ENCODE assay signal across 17 cellular contexts in the genomic region with DNA sequence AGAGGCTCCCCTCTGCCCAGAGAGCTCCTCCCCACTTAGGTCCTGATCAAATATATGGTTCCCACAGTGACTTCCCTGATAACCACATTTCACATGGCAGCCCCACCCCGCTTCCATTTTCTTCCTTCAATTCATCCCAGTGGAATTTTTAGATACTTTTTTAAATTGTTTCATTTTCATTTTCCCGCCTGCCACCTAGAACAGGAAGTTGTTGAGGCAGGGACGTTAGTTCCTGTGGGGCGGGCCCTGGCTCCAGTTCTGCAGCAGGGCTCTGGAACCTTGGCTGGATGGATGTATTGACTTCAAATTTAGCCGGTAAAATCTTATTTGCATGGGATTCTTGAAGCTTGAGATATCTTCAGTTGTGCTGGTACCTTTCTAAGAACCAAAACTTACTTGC.
DNase-seq lines count a peak whose midpoint lies in the region; ATAC-seq, FAIRE-seq and TF ChIP-seq lines count a peak whose summit lies in the region.
"Had no signal": no experiment of that assay in that cellular context is flagged by ENCODE, and none has a peak within 500 bp of the region (broad histone marks: within the 10 kb centered on the region; RNA-seq: fewer than 3 reads in every experiment).

No MANE protein-coding gene starts in this region.

- peaks cover 4% of the 10 kb centered on the region for H3K36me3 Mint-ChIP-seq in activated CD8-positive, alpha-beta T cell treated with anti-CD3 and anti-CD28 coated beads, Interleukin-2, amount 10 ng/mL, durations not matched to agents 7 days and 5 days (ENCODE audit: low read depth)
- no peaks in the 10 kb centered on the region for H3K36me3 Mint-ChIP-seq in activated CD8-positive, alpha-beta T cell treated with anti-CD3 and anti-CD28 coated beads for 36 hours (ENCODE audit: low read depth)
- H3K36me3 Mint-ChIP-seq: CD14-positive monocyte had no signal

- ATAC-seq in activated CD8-positive, alpha-beta T cell treated with anti-CD3 and anti-CD28 coated beads, Interleukin-2, amount 10 ng/mL, durations not matched to agents 7 days and 5 days: no peak
- no peak for ATAC-seq in activated CD8-positive, alpha-beta T cell treated with anti-CD3 and anti-CD28 coated beads for 36 hours
- ATAC-seq in K562 (no peak), GM18520 (IDR thresholded peaks at IDR 0.05; ENCODE audit: unreplicated experiment) (no peak), HG02759 (IDR thresholded peaks at IDR 0.05; ENCODE audit: unreplicated experiment) (no peak)

- H3F3A ChIP-seq in MM.1S (ENCODE audit: insufficient read depth, low read length): no peaks in the 10 kb centered on the region

- POLR2A ChIA-PET in activated CD8-positive, alpha-beta T cell treated with anti-CD3 and anti-CD28 coated beads, Interleukin-2, amount 10 ng/mL, durations not matched to agents 7 days and 5 days (lab: Charles Lee): no interaction called here
- POLR2A ChIA-PET in activated CD8-positive, alpha-beta T cell treated with anti-CD3 and anti-CD28 coated beads for 36 hours (lab: Charles Lee): no interaction called here
- POLR2A ChIA-PET in K562 (lab: Yijun Ruan, JAX): interaction anchor here (0.6 kb wide), 1 partner anchor 120 kb away, joined by 3 read pairs; no protein-coding TSS in a partner anchor

- no peaks in the 10 kb centered on the region for H3K9me1 ChIP-seq in K562 (ENCODE audit: control insufficient read depth, insufficient read depth, low read length)

- H3K4me1 ChIP-seq in MM.1S (ENCODE audit: low read length) (no peaks in the 10 kb centered on the region), K562 (replicated peaks in 1 of 2; ENCODE audit: control insufficient read depth in 2 of 2, insufficient read depth in 2 of 2, low read length in 2 of 2) (no peaks in the 10 kb centered on the region), SJCRH30 (no peaks in the 10 kb centered on the region)
- H3K4me1 ChIP-seq: Caco-2 had no signal

- no peak for FAIRE-seq in K562 (lab: Jason Lieb, UNC)
- FAIRE-seq: G401.6 had no signal

- H3K9ac ChIP-seq in MM.1S (ENCODE audit: low read length) (no peak overlapping the region), K562 (ENCODE audit: insufficient read depth in 1 of 2, low read depth in 2 of 2, low read length in 2 of 2) (no peak overlapping the region)

- H3K27me3 ChIP-seq in MM.1S (replicated peaks; ENCODE audit: insufficient read depth, low read length) (no peaks in the 10 kb centered on the region), K562 (ENCODE audit: control insufficient read depth in 2 of 2, insufficient read depth in 2 of 2, low read length in 2 of 2) (peaks cover 2 to 3% of the 10 kb centered on the region in 2 experiments; a peak in 4 of 5 replicates), SJCRH30 (no peaks in the 10 kb centered on the region; the same call in 1 of the 2 replicates)

- CTCF ChIA-PET in activated CD8-positive, alpha-beta T cell treated with anti-CD3 and anti-CD28 coated beads, Interleukin-2, amount 10 ng/mL, durations not matched to agents 7 days and 5 days (lab: Charles Lee): no interaction called here
- CTCF ChIA-PET in activated CD8-positive, alpha-beta T cell treated with anti-CD3 and anti-CD28 coated beads for 36 hours (lab: Charles Lee): no interaction called here
- CTCF ChIA-PET in K562 (lab: Yijun Ruan, JAX; ENCODE audit: low intra/inter-chr PET ratio): no interaction called here

- no peaks in the 10 kb centered on the region for H3K9me2 ChIP-seq in MM.1S (replicated peaks; ENCODE audit: insufficient read depth, low read length)

- BruUV-seq in K562 (replicated peaks; lab: Mats Ljungman, UMichigan): no TSS peak

- no peak for TF ChIP-seq CTCF in activated CD8-positive, alpha-beta T cell treated with anti-CD3 and anti-CD28 coated beads for 36 hours (IDR thresholded peaks at IDR 0.05)
- TF ChIP-seq CTCF in MM.1S (IDR thresholded peaks at IDR 0.05; ENCODE audit: low read length): no peak
- TF ChIP-seq CTCF in K562 (IDR thresholded peaks at IDR 0.05 in 2 of 3, conservative IDR thresholded peaks at IDR 0.05 in 1 of 3; ENCODE audit: insufficient read depth in 2 of 3, low read depth in 1 of 3, low read length in 3 of 3): no peak

- H3K9me3 Mint-ChIP-seq in activated CD8-positive, alpha-beta T cell treated with anti-CD3 and anti-CD28 coated beads, Interleukin-2, amount 10 ng/mL, durations not matched to agents 7 days and 5 days (ENCODE audit: insufficient read depth): peaks cover 8% of the 10 kb centered on the region
- peaks cover 5% of the 10 kb centered on the region for H3K9me3 Mint-ChIP-seq in activated CD8-positive, alpha-beta T cell treated with anti-CD3 and anti-CD28 coated beads for 36 hours

- no peak for TF ChIP-seq RAD21 in K562 (CRISPR knock-in tag; conservative IDR thresholded peaks at IDR 0.05 in 1 of 2, IDR thresholded peaks at IDR 0.05 in 1 of 2)

- no peak overlapping the region for H3K4me3 Mint-ChIP-seq in activated CD8-positive, alpha-beta T cell treated with anti-CD3 and anti-CD28 coated beads, Interleukin-2, amount 10 ng/mL, durations not matched to agents 7 days and 5 days
- no peak overlapping the region for H3K4me3 Mint-ChIP-seq in activated CD8-positive, alpha-beta T cell treated with anti-CD3 and anti-CD28 coated beads for 36 hours
- H3K4me3 Mint-ChIP-seq: CD14-positive monocyte, HFFc6 had no signal

- TF ChIP-seq POLR2A in K562 (conservative IDR thresholded peaks at IDR 0.05): no peak

- no peaks in the 10 kb centered on the region for H4K20me1 ChIP-seq in MM.1S (ENCODE audit: insufficient read depth, low read length)
- no peaks in the 10 kb centered on the region for H4K20me1 ChIP-seq in K562 (replicated peaks; ENCODE audit: control insufficient read depth, insufficient read depth, low read length)

- H3K4me1 Mint-ChIP-seq in activated CD8-positive, alpha-beta T cell treated with anti-CD3 and anti-CD28 coated beads, Interleukin-2, amount 10 ng/mL, durations not matched to agents 7 days and 5 days (ENCODE audit: low read depth): peaks cover 10% of the 10 kb centered on the region
- H3K4me1 Mint-ChIP-seq in activated CD8-positive, alpha-beta T cell treated with anti-CD3 and anti-CD28 coated beads for 36 hours (ENCODE audit: low read depth): peaks cover 3% of the 10 kb centered on the region
- H3K4me1 Mint-ChIP-seq: CD14-positive monocyte had no signal

- peak overlapping the region; percentile 57 for H3K27ac Mint-ChIP-seq in activated CD8-positive, alpha-beta T cell treated with anti-CD3 and anti-CD28 coated beads, Interleukin-2, amount 10 ng/mL, durations not matched to agents 7 days and 5 days
- no peak overlapping the region for H3K27ac Mint-ChIP-seq in activated CD8-positive, alpha-beta T cell treated with anti-CD3 and anti-CD28 coated beads for 36 hours
- H3K27ac Mint-ChIP-seq: HFFc6 had no signal

- H3K9me3 ChIP-seq in MM.1S (replicated peaks; ENCODE audit: insufficient read depth, low read length): no peaks in the 10 kb centered on the region
- no peaks in the 10 kb centered on the region for H3K9me3 ChIP-seq in K562 (replicated peaks; ENCODE audit: control insufficient read depth, insufficient read depth, low read depth, low read length)
- H3K9me3 ChIP-seq in SJCRH30 (replicated peaks): no peaks in the 10 kb centered on the region
- H3K9me3 ChIP-seq: Caco-2 had no signal

- intact Hi-C loops in activated CD8-positive, alpha-beta T cell treated with anti-CD3 and anti-CD28 coated beads for 36 hours (cut with micrococcal nuclease): no loop called here
- intact Hi-C loops in K562 (cut with micrococcal nuclease): no loop called here

- no peak for TF ChIP-seq EP300 in K562 (IDR thresholded peaks at IDR 0.05; ENCODE audit: low read length)

- H3K79me2 ChIP-seq in MM.1S (ENCODE audit: low read length) (no peaks in the 10 kb centered on the region), K562 (ENCODE audit: control insufficient read depth, insufficient read depth, low read length) (no peaks in the 10 kb centered on the region)

- H3K4me2 ChIP-seq in MM.1S (ENCODE audit: low read depth, low read length) (peak overlapping the region; percentile 38; the same call in 1 of the 2 replicates), K562 (ENCODE audit: insufficient read depth, low read length) (no peak overlapping the region)

- H3K36me3 ChIP-seq in MM.1S (replicated peaks; ENCODE audit: insufficient read depth, low read length) (no peaks in the 10 kb centered on the region), K562 (ENCODE audit: control insufficient read depth, insufficient read depth, low read length) (no peaks in the 10 kb centered on the region), SJCRH30 (no peaks in the 10 kb centered on the region)

- H3K27me3 Mint-ChIP-seq in activated CD8-positive, alpha-beta T cell treated with anti-CD3 and anti-CD28 coated beads, Interleukin-2, amount 10 ng/mL, durations not matched to agents 7 days and 5 days (ENCODE audit: low read depth): no peaks in the 10 kb centered on the region
- H3K27me3 Mint-ChIP-seq in activated CD8-positive, alpha-beta T cell treated with anti-CD3 and anti-CD28 coated beads for 36 hours: peaks cover 2% of the 10 kb centered on the region

- 2% methylated on average over 5 of the region's 5 CpGs for WGBS in K562 (ENCODE audit: insufficient coverage, low coverage, missing lambda C conversion rate)

- in situ Hi-C loops in K562 (cut with MboI): loop anchor here (25.0 kb wide), 1 partner anchor 714 kb away; a partner anchor contains a TSS

- no peak for DNase-seq in activated CD8-positive, alpha-beta T cell treated with anti-CD3 and anti-CD28 coated beads, Interleukin-2, amount 10 ng/mL, durations not matched to agents 7 days and 5 days
- no peak for DNase-seq in activated CD8-positive, alpha-beta T cell treated with anti-CD3 and anti-CD28 coated beads for 36 hours
- DNase-seq in MM.1S (no peak), K562 (ENCODE audit: extremely low read depth in 1 of 4, low spot score in 3 of 4) (no peak), substantia nigra (lab: John Stamatoyannopoulos, UW) (no peak), SJCRH30 (no peak)
- DNase-seq: Kasumi-1; NCI-H1436; NCI-H2081; NCI-H524 treated with DMSO at 0.1 percent for 48 hours; NK-92 treated with Interleukin-12 subunit alpha and Interleukin-12 subunit beta, amount 100 ng/mL, for 24 hours had no signal

- H2AFZ ChIP-seq in MM.1S (ENCODE audit: low read length): peak overlapping the region; percentile 62
- no peak overlapping the region for H2AFZ ChIP-seq in K562 (ENCODE audit: low read depth, low read length)

- H3K27ac ChIP-seq in MM.1S (ENCODE audit: low read length) (no peak overlapping the region), K562 (ENCODE audit: extremely low read depth, low read depth, low read length) (no peak overlapping the region), substantia nigra (ENCODE audit: low read depth, low read length, poor library complexity, severe bottlenecking) (peak overlapping the region; percentile 97), SJCRH30 (no peak overlapping the region)

- peak overlapping the region; percentile 31; the same call in 1 of the 2 replicates for H3K4me3 ChIP-seq in MM.1S (ENCODE audit: low read length)
- H3K4me3 ChIP-seq in K562: no peak overlapping the region
- no peak overlapping the region for H3K4me3 ChIP-seq in SJCRH30

TF ChIP-seq in K562, 482 proteins besides CTCF, POLR2A, EP300 and RAD21 (continues in another document):
- TF ChIP-seq MAZ (CRISPR knock-in tag; conservative IDR thresholded peaks at IDR 0.05 in 1 of 2, IDR thresholded peaks at IDR 0.05 in 1 of 2): no peak
- TF ChIP-seq HDAC2 (IDR thresholded peaks at IDR 0.05): no peak
- TF ChIP-seq SRSF9 (IDR thresholded peaks at IDR 0.05; ENCODE audit: borderline replicate concordance, low read depth, low read length): no peak
- no peak for TF ChIP-seq RFX1 (IDR thresholded peaks at IDR 0.05)
